In the genomic region with DNA sequence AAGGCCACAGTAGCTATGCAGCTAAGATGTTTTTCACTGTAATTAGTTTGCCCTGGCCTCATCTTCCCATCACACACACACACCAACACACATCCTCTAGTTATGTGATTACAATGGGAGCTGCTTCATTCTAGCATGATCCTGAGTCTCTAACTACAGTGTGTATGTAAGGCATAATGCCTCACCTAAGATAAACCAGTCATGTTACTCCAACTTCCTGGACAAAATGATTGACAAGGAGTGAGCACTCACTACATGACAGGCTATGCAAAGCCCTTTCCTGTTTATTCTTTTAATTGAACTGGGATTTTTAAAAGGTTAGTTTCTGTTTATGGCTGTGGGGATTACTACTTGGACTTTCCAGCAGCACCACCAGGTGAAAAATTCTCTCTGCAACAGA, we compare ENCODE assay signal across 27 cellular contexts.
"Had no signal": no experiment of that assay in that cellular context is flagged by ENCODE, and none has a peak within 500 bp of the region (broad histone marks: within the 10 kb centered on the region; RNA-seq: fewer than 3 reads in every experiment).

No MANE protein-coding gene starts in this region.

- H3K27ac ChIP-seq: ascending aorta, body of pancreas, SJSA1 had no signal

- H3K27me3 ChIP-seq: ascending aorta, body of pancreas, SJSA1 had no signal

- H3K4me1 ChIP-seq: ascending aorta, body of pancreas, SJSA1 had no signal

- H3K4me3 ChIP-seq: ascending aorta, body of pancreas, SJSA1 had no signal

- FAIRE-seq: bronchial epithelial cell, RCC 7860 had no signal

- DNase-seq: activated B cell treated with CpG ODN at 0.5 μM for 24 hours; activated CD4-positive, alpha-beta memory T cell treated with anti-CD3 and anti-CD28 coated beads for 36 hours; activated CD4-positive, alpha-beta T cell treated with anti-CD3 and anti-CD28 coated beads, Interleukin-2, amount 10 ng/mL, durations not matched to agents 7 days and 5 days; activated CD8-positive, alpha-beta memory T cell treated with anti-CD3 and anti-CD28 coated beads for 24 hours; activated effector memory CD4-positive, alpha-beta T cell treated with anti-CD3 and anti-CD28 coated beads, Interleukin-2, amount 50 U/mL, for 16 hours; activated naive CD4-positive, alpha-beta T cell treated with Interleukin-2 at 50 U/mL for 16 hours; activated naive CD8-positive, alpha-beta T cell treated with anti-CD3 and anti-CD28 coated beads, Interleukin-2, amount 50 U/mL, for 24 hours; activated T-cell treated with anti-CD3 and anti-CD28 coated beads, Interleukin-2, amount 50 U/mL, for 4 hours; amniotic stem cell; body of pancreas; central memory CD4-positive, alpha-beta T cell; Kasumi-1; NCI-H1048; NCI-H146; NCI-H187 treated with DMSO at 0.1 percent for 48 hours; NCI-H2081 treated with DMSO at 0.1 percent for 48 hours; NCI-H510A treated with DMSO at 0.1 percent for 48 hours; NCI-H69; PC-3; SHP77; T-helper 9 cell had no signal

- H3K36me3 ChIP-seq: ascending aorta, SJSA1 had no signal

- ATAC-seq: activated naive CD4-positive, alpha-beta T cell treated with anti-CD3 and anti-CD28 coated beads, Interleukin-2, amount 50 U/mL, for 72 hours; activated naive CD8-positive, alpha-beta T cell treated with anti-CD3 and anti-CD28 coated beads, Interleukin-2, amount 50 U/mL, for 24 hours; activated T-cell treated with anti-CD3 and anti-CD28 coated beads, Interleukin-2, amount 50 U/mL, for 4 hours; body of pancreas; PC-3; SK-N-SH treated with all-trans-retinoic acid at 6 μM for 48 hours had no signal

- H3K9me3 ChIP-seq: ascending aorta, body of pancreas, SJSA1 had no signal
